ENCODE assay signal across 9 cellular contexts in the genomic region with DNA sequence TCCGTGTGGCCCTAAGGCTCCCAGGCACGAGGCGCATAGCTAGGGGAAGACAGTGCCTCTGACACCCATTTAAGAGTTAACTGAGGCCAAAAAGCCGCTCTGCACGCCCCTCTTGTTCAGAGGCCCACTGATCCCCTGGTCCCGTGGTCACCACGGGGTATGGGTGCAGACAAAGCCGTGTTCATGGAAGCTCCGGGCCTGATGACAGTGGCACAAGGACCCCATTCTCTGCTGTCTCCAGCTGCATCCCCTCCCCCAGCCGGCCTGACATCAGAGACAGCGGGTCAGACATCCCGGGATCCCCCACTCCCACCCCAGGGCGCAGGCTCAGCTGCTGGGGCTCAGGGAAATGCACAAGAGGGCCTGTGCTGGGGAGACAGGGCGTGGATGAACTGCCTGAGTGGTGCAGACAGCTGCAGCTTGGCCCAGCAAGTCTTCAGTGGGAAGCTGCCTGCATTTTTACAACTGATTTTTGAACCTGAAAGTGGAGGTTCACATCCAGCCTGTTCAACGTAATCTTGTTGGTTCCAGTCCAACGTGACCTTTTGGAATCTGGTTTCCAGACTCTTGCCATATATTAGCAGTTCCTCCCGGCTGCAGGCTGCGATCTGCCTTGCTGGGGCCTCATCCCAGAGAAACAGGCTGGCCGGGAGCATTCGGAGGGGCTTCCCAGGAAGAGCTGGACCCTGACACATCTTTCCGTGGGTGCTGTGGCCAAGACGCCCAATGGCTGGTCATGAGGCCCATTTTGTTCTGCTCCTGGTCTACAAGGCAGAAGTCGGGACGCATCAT. TPM values are rescaled to one million over a fixed set of nuclear protein-coding genes. Genes with fewer than 3 reads are reported as not detected.
DNase-seq lines count a peak whose midpoint lies in the region; ATAC-seq and TF ChIP-seq lines count a peak whose summit lies in the region.
"Had no signal": no experiment of that assay in that cellular context is flagged by ENCODE, and none has a peak within 500 bp of the region (broad histone marks: within the 10 kb centered on the region; RNA-seq: fewer than 3 reads in every experiment).

No MANE protein-coding gene starts in this region.

- CTCF ChIA-PET in RWPE1 (lab: Yijun Ruan, JAX), result no interaction called here

- 85 to 88% methylated on average over 21 to 24 of the region's 24 CpGs for WGBS in mesodermal cell (ENCODE audit: insufficient coverage in 2 of 2), 2 experiments

- H3K4me1 ChIP-seq in mesodermal cell (ENCODE audit: control insufficient read depth, insufficient read depth, low read length, poor library complexity, severe bottlenecking), result peaks cover 40% of the 10 kb centered on the region
- peaks cover 30% of the 10 kb centered on the region for H3K4me1 ChIP-seq in GM23338 (ENCODE audit: insufficient read depth)

- peak overlapping the region; percentile 94 for H3K27ac ChIP-seq in RWPE1
- H3K27ac ChIP-seq in mesodermal cell (ENCODE audit: low read depth, low read length, severe bottlenecking), result peak overlapping the region; percentile 64
- no peak overlapping the region for H3K27ac ChIP-seq in GM23338 (ENCODE audit: low read depth)

- no peaks in the 10 kb centered on the region for H3K9me3 ChIP-seq in mesodermal cell (ENCODE audit: control insufficient read depth, low read length)

- H4K20me1 ChIP-seq in GM23338 (replicated peaks; ENCODE audit: insufficient read depth), result no peaks in the 10 kb centered on the region

- intact Hi-C loops in dendritic cell treated with granulocyte-macrophage colony-stimulating factor and Interleukin-4, amounts not matched to agents 40 ng/mL and 50 ng/mL, for 4 days (cut with micrococcal nuclease), result no loop called here

- ATAC-seq in stimulated activated effector memory CD8-positive, alpha-beta T cell treated with anti-CD3 and anti-CD28 coated beads, Interleukin-12 subunit alpha, Interleukin-12 subunit beta, amount 100 ng/mL, for 72 hours, result no peak
- ATAC-seq in GM23338 (no peak), GM18868 (IDR thresholded peaks at IDR 0.05; ENCODE audit: unreplicated experiment) (no peak)

- no peak overlapping the region for H3K4me3 ChIP-seq in mesodermal cell (ENCODE audit: extremely low read depth, insufficient read depth, low read length, poor library complexity, severe bottlenecking)
- H3K4me3 ChIP-seq in GM23338, result no peak overlapping the region

- H3K36me3 ChIP-seq in mesodermal cell (ENCODE audit: control insufficient read depth, insufficient read depth, low read length), result no peaks in the 10 kb centered on the region
- no peaks in the 10 kb centered on the region for H3K36me3 ChIP-seq in GM23338 (ENCODE audit: insufficient read depth)

- H3K9me3 Mint-ChIP-seq in dendritic cell treated with granulocyte-macrophage colony-stimulating factor and Interleukin-4, amounts not matched to agents 40 ng/mL and 50 ng/mL, for 4 days, result no peaks in the 10 kb centered on the region
- H3K9me3 Mint-ChIP-seq in stimulated activated effector memory CD8-positive, alpha-beta T cell treated with anti-CD3 and anti-CD28 coated beads, Interleukin-12 subunit alpha, Interleukin-12 subunit beta, amount 100 ng/mL, for 72 hours, result no peaks in the 10 kb centered on the region
- H3K9me3 Mint-ChIP-seq in GM23338, result no peaks in the 10 kb centered on the region
- H3K9me3 Mint-ChIP-seq: activated naive CD8-positive, alpha-beta T cell treated with anti-CD3 and anti-CD28 coated beads, Interleukin-2, amount 10 ng/mL, durations not matched to agents 7 days and 5 days had no signal

- H3K4me3 Mint-ChIP-seq in dendritic cell treated with granulocyte-macrophage colony-stimulating factor and Interleukin-4, amounts not matched to agents 40 ng/mL and 50 ng/mL, for 4 days, result peak overlapping the region; percentile 15
- H3K4me3 Mint-ChIP-seq in stimulated activated effector memory CD8-positive, alpha-beta T cell treated with anti-CD3 and anti-CD28 coated beads, Interleukin-12 subunit alpha, Interleukin-12 subunit beta, amount 100 ng/mL, for 72 hours, result peak overlapping the region; percentile 33
- no peak overlapping the region for H3K4me3 Mint-ChIP-seq in GM23338

- H3F3A ChIP-seq in GM23338 (replicated peaks; ENCODE audit: low read depth), result 0 out of 2 replicates have a peak, but pooled peaks cover 9% of the 10 kb centered on the region

- peaks cover 68% of the 10 kb centered on the region for H3K27me3 ChIP-seq in GM23338 (ENCODE audit: insufficient read depth)

- H3K4me2 ChIP-seq in GM23338, result no peak overlapping the region

- POLR2A ChIA-PET in RWPE1 (lab: Yijun Ruan, JAX; ENCODE audit: low non-redundant PET), result no interaction called here

- H3K27ac Mint-ChIP-seq in dendritic cell treated with granulocyte-macrophage colony-stimulating factor and Interleukin-4, amounts not matched to agents 40 ng/mL and 50 ng/mL, for 4 days, result no peak overlapping the region
- no peak overlapping the region for H3K27ac Mint-ChIP-seq in stimulated activated effector memory CD8-positive, alpha-beta T cell treated with anti-CD3 and anti-CD28 coated beads, Interleukin-12 subunit alpha, Interleukin-12 subunit beta, amount 100 ng/mL, for 72 hours
- no peak overlapping the region for H3K27ac Mint-ChIP-seq in GM23338
- H3K27ac Mint-ChIP-seq: activated naive CD8-positive, alpha-beta T cell treated with anti-CD3 and anti-CD28 coated beads, Interleukin-2, amount 10 ng/mL, durations not matched to agents 7 days and 5 days had no signal

- no peaks in the 10 kb centered on the region for H3K79me2 ChIP-seq in GM23338 (replicated peaks; ENCODE audit: insufficient read depth)

- DNase-seq in RWPE1 (ENCODE audit: low spot score), result no peak
- DNase-seq in stimulated activated effector memory CD8-positive, alpha-beta T cell treated with anti-CD3 and anti-CD28 coated beads, Interleukin-12 subunit alpha, Interleukin-12 subunit beta, amount 100 ng/mL, for 72 hours (ENCODE audit: low spot score in 2 of 2), result no peak
- no peak for DNase-seq in GM23338 (ENCODE audit: low spot score)
- no peak for DNase-seq in NCI-H187 (lab: John Stamatoyannopoulos, UW)
- no peak for DNase-seq in NCI-H748 treated with DMSO at 0.1 percent for 48 hours (lab: John Stamatoyannopoulos, UW)

- H3K9me2 ChIP-seq in GM23338 (ENCODE audit: insufficient read depth), result no peaks in the 10 kb centered on the region

- no peak overlapping the region for H2AFZ ChIP-seq in GM23338

- H3K36me3 Mint-ChIP-seq in dendritic cell treated with granulocyte-macrophage colony-stimulating factor and Interleukin-4, amounts not matched to agents 40 ng/mL and 50 ng/mL, for 4 days (ENCODE audit: low read depth), result peaks cover 7% of the 10 kb centered on the region
- no peaks in the 10 kb centered on the region for H3K36me3 Mint-ChIP-seq in stimulated activated effector memory CD8-positive, alpha-beta T cell treated with anti-CD3 and anti-CD28 coated beads, Interleukin-12 subunit alpha, Interleukin-12 subunit beta, amount 100 ng/mL, for 72 hours
- no peaks in the 10 kb centered on the region for H3K36me3 Mint-ChIP-seq in GM23338 (ENCODE audit: low read depth)
- H3K36me3 Mint-ChIP-seq: activated naive CD8-positive, alpha-beta T cell treated with anti-CD3 and anti-CD28 coated beads, Interleukin-2, amount 10 ng/mL, durations not matched to agents 7 days and 5 days had no signal

- H3K4me1 Mint-ChIP-seq in dendritic cell treated with granulocyte-macrophage colony-stimulating factor and Interleukin-4, amounts not matched to agents 40 ng/mL and 50 ng/mL, for 4 days (ENCODE audit: low read depth), result peaks cover 23% of the 10 kb centered on the region
- no peaks in the 10 kb centered on the region for H3K4me1 Mint-ChIP-seq in stimulated activated effector memory CD8-positive, alpha-beta T cell treated with anti-CD3 and anti-CD28 coated beads, Interleukin-12 subunit alpha, Interleukin-12 subunit beta, amount 100 ng/mL, for 72 hours
- H3K4me1 Mint-ChIP-seq in GM23338, result peaks cover 13% of the 10 kb centered on the region

- TF ChIP-seq CTCF in RWPE1 (conservative IDR thresholded peaks at IDR 0.05; ENCODE audit: low read depth), result no peak
- no peak for TF ChIP-seq CTCF in GM23338 (conservative IDR thresholded peaks at IDR 0.05; ENCODE audit: low read depth in 2 of 2)

- H3K27me3 Mint-ChIP-seq in dendritic cell treated with granulocyte-macrophage colony-stimulating factor and Interleukin-4, amounts not matched to agents 40 ng/mL and 50 ng/mL, for 4 days, result peaks cover 58% of the 10 kb centered on the region
- peaks cover 59% of the 10 kb centered on the region for H3K27me3 Mint-ChIP-seq in GM23338 (ENCODE audit: insufficient read depth, low read depth, poor library complexity)

TF ChIP-seq in GM23338, 12 proteins besides CTCF, POLR2A, EP300 and RAD21 (continues in another document):
- TF ChIP-seq POLR2AphosphoS5 (IDR thresholded peaks at IDR 0.05; ENCODE audit: low read depth) (no peak), NANOG (IDR thresholded peaks at IDR 0.05; ENCODE audit: borderline replicate concordance) (no peak), ZNF331 (CRISPR knock-in tag; IDR thresholded peaks at IDR 0.05; ENCODE audit: low read depth) (no peak), JUNB (IDR thresholded peaks at IDR 0.05; ENCODE audit: unreplicated experiment) (no peak), ZNF114 (CRISPR knock-in tag; IDR thresholded peaks at IDR 0.05) (no peak), EZH2phosphoT487 (IDR thresholded peaks at IDR 0.05; ENCODE audit: unreplicated experiment) (no peak)
- TF ChIP-seq, protein P1, sequence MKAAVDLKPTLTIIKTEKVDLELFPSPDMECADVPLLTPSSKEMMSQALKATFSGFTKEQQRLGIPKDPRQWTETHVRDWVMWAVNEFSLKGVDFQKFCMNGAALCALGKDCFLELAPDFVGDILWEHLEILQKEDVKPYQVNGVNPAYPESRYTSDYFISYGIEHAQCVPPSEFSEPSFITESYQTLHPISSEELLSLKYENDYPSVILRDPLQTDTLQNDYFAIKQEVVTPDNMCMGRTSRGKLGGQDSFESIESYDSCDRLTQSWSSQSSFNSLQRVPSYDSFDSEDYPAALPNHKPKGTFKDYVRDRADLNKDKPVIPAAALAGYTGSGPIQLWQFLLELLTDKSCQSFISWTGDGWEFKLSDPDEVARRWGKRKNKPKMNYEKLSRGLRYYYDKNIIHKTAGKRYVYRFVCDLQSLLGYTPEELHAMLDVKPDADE (IDR thresholded peaks at IDR 0.05), result no peak

RNA-seq across cellular contexts. Expression of a gene that starts 9.7 kb away (rescaled TPM):
- polyA plus RNA-seq in mesodermal cell (2013, experiment 1 of 2), result 29.9 TPM
- polyA plus RNA-seq in mesodermal cell (2013, experiment 2 of 2), result 21.6 TPM
- 1.1 and 1.8 TPM in 2 replicates for total RNA-seq in GM23338 (2014; rRNA removed; shearing (Covaris generic))
- polyA plus RNA-seq in GM23338 (2016; fragmentation: Nextera tagmentation; extraction: Ambion mirVana), result 0.17 and 0.24 TPM in 2 replicates
